13 cellular contexts compared by ENCODE assay signal in genomic region chr15:58433597-58434333, GRCh38. TPM values are rescaled to one million over a fixed set of nuclear protein-coding genes. Genes with fewer than 3 reads are reported as not detected.
DNase-seq lines count a peak whose midpoint lies in the region; TF ChIP-seq lines count a peak whose summit lies in the region.
"Had no signal": no experiment of that assay in that cellular context is flagged by ENCODE, and none has a peak within 500 bp of the region (broad histone marks: within the 10 kb centered on the region; RNA-seq: fewer than 3 reads in every experiment).

No MANE protein-coding gene starts in this region.

- H3K27ac ChIP-seq in neural progenitor cell: no peak overlapping the region

- TF ChIP-seq CTCF in fibroblast of mammary gland (conservative IDR thresholded peaks at IDR 0.05; ENCODE audit: control insufficient read depth, insufficient read depth, low read depth, low read length) (no peak), neural progenitor cell (IDR thresholded peaks at IDR 0.05) (no peak), Calu3 (IDR thresholded peaks at IDR 0.05; ENCODE audit: unreplicated experiment) (no peak)

- POLR2A ChIA-PET in HEK293T (lab: Yijun Ruan, JAX): no interaction called here

- H3K4me3 ChIP-seq in fibroblast of mammary gland (ENCODE audit: control insufficient read depth, low read depth, low read length) (no peak overlapping the region), neural progenitor cell (no peak overlapping the region)

- H3K4me3 Mint-ChIP-seq in neural progenitor cell: no peak overlapping the region
- H3K4me3 Mint-ChIP-seq in Calu3 (ENCODE audit: low read depth, unreplicated experiment): no peak overlapping the region
- H3K4me3 Mint-ChIP-seq: activated B cell treated with CpG ODN at 0.5 μM for 24 hours, HFFc6 had no signal

- no peaks in the 10 kb centered on the region for H3K36me3 Mint-ChIP-seq in neural progenitor cell
- peaks cover 5% of the 10 kb centered on the region for H3K36me3 Mint-ChIP-seq in Calu3 (ENCODE audit: insufficient read depth, unreplicated experiment)

- DNase-seq in C1 segment of cervical spinal cord (lab: John Stamatoyannopoulos, UW) (peak in 8 of 14 donors; percentile 8 to 95 (median 26)), NCI-H446 treated with DMSO at 0.1 percent for 48 hours (lab: John Stamatoyannopoulos, UW) (peak; percentile 75), fibroblast of mammary gland (ENCODE audit: low read depth) (peak; percentile 59), neural progenitor cell (ENCODE audit: low spot score) (peak; percentile 21), NCI-H524 treated with DMSO at 0.1 percent for 48 hours (lab: John Stamatoyannopoulos, UW) (no peak), ureter (ENCODE audit: low spot score) (no peak), HEK293T (ENCODE audit: extremely low spot score) (no peak), Calu3 (no peak)
- DNase-seq: activated B cell treated with CpG ODN at 0.5 μM for 24 hours; amygdala; effector CD8-positive, alpha-beta T cell; HFFc6; NCI-H146 had no signal

- no peaks in the 10 kb centered on the region for H3K27me3 ChIP-seq in neural progenitor cell

- H3F3A ChIP-seq in neural progenitor cell (ENCODE audit: low read depth): peaks cover 9% of the 10 kb centered on the region

- no peak overlapping the region for H3K4me2 ChIP-seq in neural progenitor cell

- no TSS peak for BruUV-seq in Calu3 (replicated peaks; lab: Mats Ljungman, UMichigan)

- peaks cover 29% of the 10 kb centered on the region for H3K4me1 Mint-ChIP-seq in neural progenitor cell
- H3K4me1 Mint-ChIP-seq in Calu3 (ENCODE audit: low read depth, unreplicated experiment): peaks cover 55% of the 10 kb centered on the region
- H3K4me1 Mint-ChIP-seq: activated B cell treated with CpG ODN at 0.5 μM for 24 hours had no signal

- H3K9me3 Mint-ChIP-seq in neural progenitor cell (peaks cover 2% of the 10 kb centered on the region), Calu3 (ENCODE audit: low read depth, unreplicated experiment) (peaks cover 2% of the 10 kb centered on the region)
- H3K9me3 Mint-ChIP-seq: activated B cell treated with CpG ODN at 0.5 μM for 24 hours, HFFc6 had no signal

- H3K79me2 ChIP-seq in neural progenitor cell (ENCODE audit: low read depth): no peaks in the 10 kb centered on the region

- no peaks in the 10 kb centered on the region for H4K20me1 ChIP-seq in neural progenitor cell (ENCODE audit: low read depth)

- H3K4me1 ChIP-seq in neural progenitor cell: peaks cover 22% of the 10 kb centered on the region

- H3K9ac ChIP-seq in neural progenitor cell: no peak overlapping the region

- intact Hi-C loops in Calu3 (cut with micrococcal nuclease; ENCODE audit: unreplicated experiment): no loop called here

- H3K27ac Mint-ChIP-seq in neural progenitor cell (no peak overlapping the region), Calu3 (ENCODE audit: unreplicated experiment) (no peak overlapping the region)
- H3K27ac Mint-ChIP-seq: activated B cell treated with CpG ODN at 0.5 μM for 24 hours, HFFc6 had no signal

- H3K36me3 ChIP-seq in neural progenitor cell: no peaks in the 10 kb centered on the region

- no peaks in the 10 kb centered on the region for H3K9me3 ChIP-seq in neural progenitor cell (ENCODE audit: low read depth)

- H2AFZ ChIP-seq in neural progenitor cell (replicated peaks): no peak overlapping the region

- CTCF ChIA-PET in HEK293T (lab: Yijun Ruan, JAX) (no interaction called here), Calu3 (lab: Charles Lee) (no interaction called here)

- H3K27me3 Mint-ChIP-seq in neural progenitor cell (ENCODE audit: insufficient read depth, low read depth): no peaks in the 10 kb centered on the region
- no peaks in the 10 kb centered on the region for H3K27me3 Mint-ChIP-seq in Calu3 (ENCODE audit: unreplicated experiment)

TF ChIP-seq in HEK293T, 16 proteins besides CTCF, POLR2A, EP300 and RAD21:
- TF ChIP-seq HDGF (IDR thresholded peaks at IDR 0.05; ENCODE audit: borderline replicate concordance) (no peak), BHLHE40 (IDR thresholded peaks at IDR 0.05; ENCODE audit: borderline replicate concordance) (no peak), CTBP1 (IDR thresholded peaks at IDR 0.05; ENCODE audit: borderline replicate concordance) (no peak), ELF4 (IDR thresholded peaks at IDR 0.05) (no peak), NFRKB (IDR thresholded peaks at IDR 0.05) (no peak), TARDBP (IDR thresholded peaks at IDR 0.05) (no peak), SUZ12 (IDR thresholded peaks at IDR 0.05) (no peak), LEF1 (IDR thresholded peaks at IDR 0.05; ENCODE audit: borderline replicate concordance) (no peak), FOXM1 (IDR thresholded peaks at IDR 0.05; ENCODE audit: borderline replicate concordance) (no peak), L3MBTL2 (conservative IDR thresholded peaks at IDR 0.05) (no peak), ARNT (IDR thresholded peaks at IDR 0.05) (no peak), SP1 (IDR thresholded peaks at IDR 0.05) (no peak), FOXK2 (IDR thresholded peaks at IDR 0.05) (no peak), ZNF384 (IDR thresholded peaks at IDR 0.05) (no peak), FOXA1 (IDR thresholded peaks at IDR 0.05) (no peak)
- TF ChIP-seq, protein P1, sequence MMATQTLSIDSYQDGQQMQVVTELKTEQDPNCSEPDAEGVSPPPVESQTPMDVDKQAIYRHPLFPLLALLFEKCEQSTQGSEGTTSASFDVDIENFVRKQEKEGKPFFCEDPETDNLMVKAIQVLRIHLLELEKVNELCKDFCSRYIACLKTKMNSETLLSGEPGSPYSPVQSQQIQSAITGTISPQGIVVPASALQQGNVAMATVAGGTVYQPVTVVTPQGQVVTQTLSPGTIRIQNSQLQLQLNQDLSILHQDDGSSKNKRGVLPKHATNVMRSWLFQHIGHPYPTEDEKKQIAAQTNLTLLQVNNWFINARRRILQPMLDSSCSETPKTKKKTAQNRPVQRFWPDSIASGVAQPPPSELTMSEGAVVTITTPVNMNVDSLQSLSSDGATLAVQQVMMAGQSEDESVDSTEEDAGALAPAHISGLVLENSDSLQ (IDR thresholded peaks at IDR 0.05): no peak

RNA-seq across cellular contexts. Expression of gene LIPC, which starts 2.0 kb away (rescaled TPM):
- total RNA-seq in neural progenitor cell (ENCODE audit: low replicate concordance) (not detected in 2 replicates), ureter (10.5 TPM), Calu3 (2022) (0.49 TPM in 1 of 2 replicates, not detected in the other)
- total RNA-seq: activated B cell treated with CpG ODN at 0.5 μM for 24 hours, HFFc6 had no signal

Comparison
In these comparisons a context has a peak if more than half of its experiments do, and no peak if none do; other contexts are left out.
1. DNase-seq: peak in C1 segment of cervical spinal cord (8 of 14), NCI-H446 treated with DMSO at 0.1 percent for 48 hours (single experiment), fibroblast of mammary gland (single experiment) and neural progenitor cell (single experiment); none in NCI-H524 treated with DMSO at 0.1 percent for 48 hours (single experiment), ureter (single experiment), HEK293T (single experiment) and Calu3 (single experiment).